Comparison of ENCODE assay signal across 11 cellular contexts in the genomic region with DNA sequence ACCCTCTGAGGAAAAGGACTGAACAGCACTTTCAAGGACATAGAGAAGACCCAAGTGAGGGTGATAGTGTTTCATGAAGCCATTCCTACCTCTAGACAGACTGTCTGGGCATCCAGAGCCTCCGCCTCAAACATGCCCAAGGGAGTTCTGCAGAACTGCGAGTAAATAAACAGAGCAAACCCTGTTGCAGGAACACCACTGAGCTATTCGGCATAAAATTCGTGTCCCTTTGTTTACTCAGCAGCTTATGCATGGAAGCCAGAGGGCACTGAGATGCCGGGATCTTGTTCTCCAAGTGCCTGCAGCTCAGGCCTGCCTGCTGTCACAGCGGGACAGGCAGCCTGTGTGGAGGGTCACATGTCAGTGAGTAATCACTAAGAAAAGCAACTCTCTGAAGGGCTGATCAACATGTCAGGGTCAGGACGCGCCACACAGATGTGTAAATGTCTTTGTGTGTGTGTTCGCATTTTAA.
DNase-seq lines count a peak whose midpoint lies in the region; TF ChIP-seq lines count a peak whose summit lies in the region.
"Had no signal": no experiment of that assay in that cellular context is flagged by ENCODE, and none has a peak within 500 bp of the region (broad histone marks: within the 10 kb centered on the region; RNA-seq: fewer than 3 reads in every experiment).

No MANE protein-coding gene starts in this region.

- H3K9me3 ChIP-seq in SK-N-SH (no peaks in the 10 kb centered on the region), uterus (no peaks in the 10 kb centered on the region)
- H3K9me3 ChIP-seq: Caco-2, HAP-1 had no signal

- DNase-seq in DMS153 treated with DMSO at 0.1 percent for 48 hours (lab: John Stamatoyannopoulos, UW; ENCODE audit: unreplicated experiment), result peak; percentile 78
- DNase-seq in NCI-H69 (lab: John Stamatoyannopoulos, UW), result peak; percentile 98
- DNase-seq in epithelial cell of esophagus (ENCODE audit: low read depth), result peak; percentile 78
- peak; percentile 70 for DNase-seq in myocyte (ENCODE audit: low read depth)
- no peak for DNase-seq in GF-D8 (lab: John Stamatoyannopoulos, UW)
- DNase-seq in SK-N-SH, result no peak
- no peak for DNase-seq in GM03348 (ENCODE audit: low spot score)
- DNase-seq in uterus, result no peak
- DNase-seq: activated naive CD8-positive, alpha-beta T cell treated with anti-CD3 and anti-CD28 coated beads, Interleukin-2, amount 10 ng/mL, durations not matched to agents 7 days and 5 days had no signal

- TF ChIP-seq POLR2A in uterus (IDR thresholded peaks at IDR 0.05), result no peak

- H3K4me3 ChIP-seq in epithelial cell of esophagus (ENCODE audit: low read length) (no peak overlapping the region), SK-N-SH (ENCODE audit: low read depth in 2 of 2, low read length in 1 of 2) (no peak overlapping the region), uterus (no peak overlapping the region)
- H3K4me3 ChIP-seq: HAP-1 had no signal

- CTCF ChIA-PET in SK-N-SH (lab: Yijun Ruan, JAX), result no interaction called here

- no peaks in the 10 kb centered on the region; the same call in 1 of the 2 replicates for H3K27me3 ChIP-seq in SK-N-SH (ENCODE audit: insufficient read depth)
- no peaks in the 10 kb centered on the region for H3K27me3 ChIP-seq in uterus

- H3K9me2 ChIP-seq in SK-N-SH, result no peaks in the 10 kb centered on the region

- TF ChIP-seq EP300 in SK-N-SH (IDR thresholded peaks at IDR 0.05; ENCODE audit: borderline replicate concordance in 1 of 2, low read depth in 1 of 2, low read length in 1 of 2), result no peak

- TF ChIP-seq CTCF in epithelial cell of esophagus (IDR thresholded peaks at IDR 0.05; ENCODE audit: insufficient read depth, low read depth, low read length, missing control alignments) (peak; percentile 9), SK-N-SH (IDR thresholded peaks at IDR 0.05) (no peak), uterus (IDR thresholded peaks at IDR 0.05) (no peak)

- TF ChIP-seq RAD21 in SK-N-SH (IDR thresholded peaks at IDR 0.05; ENCODE audit: low read length), result no peak

- no peak overlapping the region for H3K4me2 ChIP-seq in SK-N-SH

- no peak overlapping the region for H2AFZ ChIP-seq in SK-N-SH (ENCODE audit: low read depth)

- no peaks in the 10 kb centered on the region for H3K79me2 ChIP-seq in SK-N-SH (ENCODE audit: insufficient read depth)

- POLR2A ChIA-PET in SK-N-SH (lab: Yijun Ruan, JAX), result no interaction called here

- H3K36me3 ChIP-seq in SK-N-SH (replicated peaks in 1 of 2; ENCODE audit: control insufficient read depth in 1 of 2, insufficient read depth in 2 of 2, low read length in 1 of 2) (no peaks in the 10 kb centered on the region), uterus (no peaks in the 10 kb centered on the region)
- H3K36me3 ChIP-seq: HAP-1 had no signal

- H3K4me1 ChIP-seq in SK-N-SH (ENCODE audit: control insufficient read depth in 1 of 2, insufficient read depth in 2 of 2, low read depth in 1 of 2, low read length in 1 of 2) (no peaks in the 10 kb centered on the region), uterus (no peaks in the 10 kb centered on the region)
- H3K4me1 ChIP-seq: Caco-2, HAP-1 had no signal

- intact Hi-C loops in uterus (cut with DNase I; ENCODE audit: low total_unique reads), result no loop called here

- no peak overlapping the region for H3K9ac ChIP-seq in SK-N-SH

- 0% methylated on average over 9 of the region's 9 CpGs for WGBS in SK-N-SH (ENCODE audit: low lambda C conversion rate)

- H3F3A ChIP-seq in SK-N-SH (replicated peaks; ENCODE audit: insufficient read depth), result no peaks in the 10 kb centered on the region

- H4K20me1 ChIP-seq in SK-N-SH (ENCODE audit: insufficient read depth), result no peaks in the 10 kb centered on the region

- no peak overlapping the region for H3K27ac ChIP-seq in SK-N-SH (ENCODE audit: low read depth in 2 of 2, low read length in 1 of 2)
- H3K27ac ChIP-seq in uterus, result no peak overlapping the region

TF ChIP-seq in SK-N-SH, 30 proteins besides CTCF, POLR2A, EP300 and RAD21:
- TF ChIP-seq RCOR1 (IDR thresholded peaks at IDR 0.05; ENCODE audit: low read length) (no peak), EZH2phosphoT487 (IDR thresholded peaks at IDR 0.05; ENCODE audit: borderline replicate concordance, low read depth) (no peak), FOXJ3 (CRISPR knock-in tag; IDR thresholded peaks at IDR 0.05) (no peak), ELF1 (IDR thresholded peaks at IDR 0.05) (no peak), IRF3 (IDR thresholded peaks at IDR 0.05; ENCODE audit: low read depth, low read length) (no peak), SIN3A (IDR thresholded peaks at IDR 0.05; ENCODE audit: borderline replicate concordance, low read depth, low read length) (no peak), YY1 (IDR thresholded peaks at IDR 0.05; ENCODE audit: low read depth) (no peak), TAF1 (IDR thresholded peaks at IDR 0.05; ENCODE audit: borderline replicate concordance, low read depth, low read length) (no peak), GATA2 (CRISPR knock-in tag; IDR thresholded peaks at IDR 0.05) (no peak), JUND (IDR thresholded peaks at IDR 0.05) (no peak), REST (IDR thresholded peaks at IDR 0.05; ENCODE audit: low read depth, low read length) (no peak), MXI1 (IDR thresholded peaks at IDR 0.05; ENCODE audit: low read depth, low read length) (no peak), CHD2 (IDR thresholded peaks at IDR 0.05; ENCODE audit: low read length, partially characterized antibody) (no peak), NRF1 (IDR thresholded peaks at IDR 0.05; ENCODE audit: low read depth, low read length) (no peak), USF1 (IDR thresholded peaks at IDR 0.05; ENCODE audit: borderline replicate concordance, low read depth) (no peak)
- TF ChIP-seq, protein P1, sequence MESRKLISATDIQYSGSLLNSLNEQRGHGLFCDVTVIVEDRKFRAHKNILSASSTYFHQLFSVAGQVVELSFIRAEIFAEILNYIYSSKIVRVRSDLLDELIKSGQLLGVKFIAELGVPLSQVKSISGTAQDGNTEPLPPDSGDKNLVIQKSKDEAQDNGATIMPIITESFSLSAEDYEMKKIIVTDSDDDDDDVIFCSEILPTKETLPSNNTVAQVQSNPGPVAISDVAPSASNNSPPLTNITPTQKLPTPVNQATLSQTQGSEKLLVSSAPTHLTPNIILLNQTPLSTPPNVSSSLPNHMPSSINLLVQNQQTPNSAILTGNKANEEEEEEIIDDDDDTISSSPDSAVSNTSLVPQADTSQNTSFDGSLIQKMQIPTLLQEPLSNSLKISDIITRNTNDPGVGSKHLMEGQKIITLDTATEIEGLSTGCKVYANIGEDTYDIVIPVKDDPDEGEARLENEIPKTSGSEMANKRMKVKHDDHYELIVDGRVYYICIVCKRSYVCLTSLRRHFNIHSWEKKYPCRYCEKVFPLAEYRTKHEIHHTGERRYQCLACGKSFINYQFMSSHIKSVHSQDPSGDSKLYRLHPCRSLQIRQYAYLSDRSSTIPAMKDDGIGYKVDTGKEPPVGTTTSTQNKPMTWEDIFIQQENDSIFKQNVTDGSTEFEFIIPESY (IDR thresholded peaks at IDR 0.05; ENCODE audit: borderline replicate concordance, low read depth), result no peak

Comparison
In these comparisons a context has a peak if more than half of its experiments do, and no peak if none do; other contexts are left out.
1. DNase-seq: peak in DMS153 treated with DMSO at 0.1 percent for 48 hours (single experiment), NCI-H69 (single experiment), epithelial cell of esophagus (single experiment) and myocyte (single experiment); none in GF-D8 (single experiment), SK-N-SH (single experiment), GM03348 (single experiment) and uterus (0 of 2).